Comparison of ENCODE assay signal across 8 cellular contexts in genomic region chr4:127698789-127699200, GRCh38. TPM values are rescaled to one million over a fixed set of nuclear protein-coding genes. Genes with fewer than 3 reads are reported as not detected.
A peak's percentile ranks its signal among the peaks of the same experiment; 100 is the strongest.
DNase-seq lines count a peak whose midpoint lies in the region; ATAC-seq and TF ChIP-seq lines count a peak whose summit lies in the region.

No MANE protein-coding gene starts in this region.

- peak; percentile 85 for DNase-seq in GM06990 (ENCODE audit: extremely low read depth, insufficient read length)
- DNase-seq in G401 (ENCODE audit: low spot score) = no peak
- DNase-seq in activated CD8-positive, alpha-beta memory T cell treated with anti-CD3 and anti-CD28 coated beads, Interleukin-2, amount 10 ng/mL, durations not matched to agents 7 days and 5 days = no peak
- DNase-seq in T-cell = no peak
- no peak for DNase-seq in activated naive CD4-positive, alpha-beta T cell (lab: John Stamatoyannopoulos, UW)

- peaks cover 3% of the 10 kb centered on the region for H3K9me3 Mint-ChIP-seq in activated CD8-positive, alpha-beta memory T cell treated with anti-CD3 and anti-CD28 coated beads, Interleukin-2, amount 10 ng/mL, durations not matched to agents 7 days and 5 days (ENCODE audit: low read depth)
- peaks cover 6 to 9% (median 7%) of the 10 kb centered on the region in 3 donors for H3K9me3 Mint-ChIP-seq in T-cell

- CTCF ChIA-PET in activated CD8-positive, alpha-beta memory T cell treated with anti-CD3 and anti-CD28 coated beads, Interleukin-2, amount 10 ng/mL, durations not matched to agents 7 days and 5 days (lab: Charles Lee) = no interaction called here
- CTCF ChIA-PET in T-cell (lab: Charles Lee) = no interaction called here

- H3K27ac Mint-ChIP-seq in activated CD8-positive, alpha-beta memory T cell treated with anti-CD3 and anti-CD28 coated beads, Interleukin-2, amount 10 ng/mL, durations not matched to agents 7 days and 5 days = no peak overlapping the region
- H3K27ac Mint-ChIP-seq in T-cell = no peak overlapping the region

- H3K4me1 Mint-ChIP-seq in activated CD8-positive, alpha-beta memory T cell treated with anti-CD3 and anti-CD28 coated beads, Interleukin-2, amount 10 ng/mL, durations not matched to agents 7 days and 5 days = no peaks in the 10 kb centered on the region
- no peaks in the 10 kb centered on the region for H3K4me1 Mint-ChIP-seq in T-cell

- ATAC-seq in GM21723 (IDR thresholded peaks at IDR 0.05; ENCODE audit: unreplicated experiment) = peak; percentile 100
- peak; percentile 98 for ATAC-seq in esophagus mucosa
- ATAC-seq in activated CD8-positive, alpha-beta memory T cell treated with anti-CD3 and anti-CD28 coated beads, Interleukin-2, amount 10 ng/mL, durations not matched to agents 7 days and 5 days = no peak
- no peak for ATAC-seq in T-cell (replicated peaks in 1 of 4)

- TF ChIP-seq CTCF in GM06990 (IDR thresholded peaks at IDR 0.05; ENCODE audit: insufficient read depth, low read length, poor library complexity, severe bottlenecking) = no peak

- POLR2A ChIA-PET in T-cell (lab: Charles Lee) = no interaction called here

- no peak overlapping the region for H3K4me3 ChIP-seq in GM06990 (replicated peaks; ENCODE audit: low read depth, low read length)

- peak; percentile 12; the same call in 1 of the 2 replicates for TF ChIP-seq RAD21 in Ishikawa (IDR thresholded peaks at IDR 0.05; ENCODE audit: low read depth)

- H3K36me3 ChIP-seq in GM06990 (ENCODE audit: control insufficient read depth, insufficient read depth, low read length) = no peaks in the 10 kb centered on the region

- H3K27me3 ChIP-seq in GM06990 (replicated peaks; ENCODE audit: control insufficient read depth, insufficient read depth, low read length) = no peaks in the 10 kb centered on the region

- peak; percentile 25; the same call in 1 of the 2 replicates for TF ChIP-seq EP300 in Ishikawa (IDR thresholded peaks at IDR 0.05; ENCODE audit: borderline replicate concordance)

- in situ Hi-C loops in G401 (cut with HindIII; ENCODE audit: low sequenced_read_pairs) = no loop called here

- H3K27me3 Mint-ChIP-seq in activated CD8-positive, alpha-beta memory T cell treated with anti-CD3 and anti-CD28 coated beads, Interleukin-2, amount 10 ng/mL, durations not matched to agents 7 days and 5 days = peaks cover 9% of the 10 kb centered on the region
- peaks cover 5 to 6% of the 10 kb centered on the region in 2 donors for H3K27me3 Mint-ChIP-seq in T-cell

- no peaks in the 10 kb centered on the region for H3K36me3 Mint-ChIP-seq in activated CD8-positive, alpha-beta memory T cell treated with anti-CD3 and anti-CD28 coated beads, Interleukin-2, amount 10 ng/mL, durations not matched to agents 7 days and 5 days
- no peaks in the 10 kb centered on the region for H3K36me3 Mint-ChIP-seq in T-cell

- no peak overlapping the region for H3K4me3 Mint-ChIP-seq in activated CD8-positive, alpha-beta memory T cell treated with anti-CD3 and anti-CD28 coated beads, Interleukin-2, amount 10 ng/mL, durations not matched to agents 7 days and 5 days
- no peak overlapping the region for H3K4me3 Mint-ChIP-seq in T-cell

TF ChIP-seq in Ishikawa, 13 proteins besides CTCF, POLR2A, EP300 and RAD21:
- TF ChIP-seq, protein P1, sequence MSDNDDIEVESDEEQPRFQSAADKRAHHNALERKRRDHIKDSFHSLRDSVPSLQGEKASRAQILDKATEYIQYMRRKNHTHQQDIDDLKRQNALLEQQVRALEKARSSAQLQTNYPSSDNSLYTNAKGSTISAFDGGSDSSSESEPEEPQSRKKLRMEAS (IDR thresholded peaks at IDR 0.05) = peak; percentile 46
- TF ChIP-seq NFIC (IDR thresholded peaks at IDR 0.05) = 0 out of 2 replicates have a peak, but pooled peaks have one; percentile 26
- peak; percentile 95 for TF ChIP-seq CEBPB (IDR thresholded peaks at IDR 0.05)
- TF ChIP-seq YY1 (IDR thresholded peaks at IDR 0.05; ENCODE audit: low read depth) = no peak
- peak; percentile 40; the same call in 1 of the 2 replicates for TF ChIP-seq TEAD4 (IDR thresholded peaks at IDR 0.05)

RNA-seq across cellular contexts. Expression of gene SLC25A31, which starts 31.4 kb away (rescaled TPM):
- total RNA-seq in esophagus mucosa = not detected
- total RNA-seq in G401 (2014; rRNA removed; shearing (Covaris generic)) = not detected in 2 replicates
- not detected for total RNA-seq in activated CD8-positive, alpha-beta memory T cell treated with anti-CD3 and anti-CD28 coated beads, Interleukin-2, amount 10 ng/mL, durations not matched to agents 7 days and 5 days
- not detected for total RNA-seq in T-cell

Comparison
In these comparisons a context has a peak if more than half of its experiments do, and no peak if none do; other contexts are left out.
1. ATAC-seq: peak in GM21723 (single experiment) and esophagus mucosa (single experiment); none in activated CD8-positive, alpha-beta memory T cell treated with anti-CD3 and anti-CD28 coated beads, Interleukin-2, amount 10 ng/mL, durations not matched to agents 7 days and 5 days (single experiment) and T-cell (0 of 4).